ENCODE assay signal across 13 cellular contexts in the genomic region with DNA sequence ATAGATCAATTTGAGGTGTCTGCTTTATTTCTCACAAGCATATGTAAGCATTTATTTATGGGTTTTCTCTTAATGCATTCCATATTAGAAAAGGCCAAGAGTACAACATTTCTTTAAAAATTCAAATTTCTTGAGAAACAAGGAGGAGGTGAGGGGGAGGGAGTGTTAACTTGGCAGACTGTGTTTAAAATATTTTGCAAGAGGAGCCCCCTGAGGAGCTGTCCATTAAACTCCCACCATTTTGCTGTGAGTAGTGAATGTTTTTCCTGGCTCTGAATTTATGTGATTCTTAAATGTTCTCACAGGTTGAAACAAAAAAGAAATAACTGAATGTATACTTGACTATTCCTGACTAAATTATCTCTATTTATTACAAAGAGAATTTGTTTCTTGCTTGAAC.
"Had no signal": no experiment of that assay in that cellular context is flagged by ENCODE, and none has a peak within 500 bp of the region (broad histone marks: within the 10 kb centered on the region; RNA-seq: fewer than 3 reads in every experiment).

No MANE protein-coding gene starts in this region.

- H3K4me3 ChIP-seq: body of pancreas, esophagus squamous epithelium, heart left ventricle, pancreas, thoracic aorta had no signal

- H3K4me1 ChIP-seq: body of pancreas, esophagus squamous epithelium, pancreas had no signal

- H3K36me3 ChIP-seq: esophagus squamous epithelium, heart left ventricle, pancreas, thoracic aorta, WERI-Rb-1 had no signal

- H3K27ac ChIP-seq: body of pancreas, esophagus squamous epithelium, heart left ventricle, pancreas, thoracic aorta, WERI-Rb-1 had no signal

- DNase-seq: activated CD4-positive, alpha-beta T cell treated with anti-CD3 and anti-CD28 coated beads for 48 hours; activated naive CD4-positive, alpha-beta T cell treated with Interleukin-2 at 50 U/mL for 16 hours; activated naive CD8-positive, alpha-beta T cell treated with anti-CD3 and anti-CD28 coated beads, Interleukin-2, amount 50 U/mL, for 24 hours; body of pancreas; dermis blood vessel endothelial cell; esophagus squamous epithelium; heart left ventricle; pancreas; stimulated activated CD4-positive, alpha-beta T cell treated with anti-CD3 and anti-CD28 coated beads, Interleukin-15, amount 100 ng/mL, for 24 hours; stimulated activated CD4-positive, alpha-beta T cell treated with anti-CD3 and anti-CD28 coated beads, Interleukin-4, amount 100 ng/mL, for 24 hours; stimulated activated naive CD8-positive, alpha-beta T cell treated with anti-CD3 and anti-CD28 coated beads, Interleukin-15, amount 100 ng/mL, for 72 hours; WERI-Rb-1 had no signal

- H3K27me3 ChIP-seq: body of pancreas, esophagus squamous epithelium, heart left ventricle, pancreas had no signal

- H3K9me3 ChIP-seq: body of pancreas, esophagus squamous epithelium, heart left ventricle, pancreas, thoracic aorta had no signal
